Comparison of ENCODE assay signal across 13 cellular contexts in genomic region chr22:45896153-45896951, GRCh38.
DNase-seq lines count a peak whose midpoint lies in the region; ATAC-seq, FAIRE-seq and TF ChIP-seq lines count a peak whose summit lies in the region.
"Had no signal": no experiment of that assay in that cellular context is flagged by ENCODE, and none has a peak within 500 bp of the region (broad histone marks: within the 10 kb centered on the region; RNA-seq: fewer than 3 reads in every experiment).

No MANE protein-coding gene starts in this region.

- peak overlapping the region; percentile 3 for H2AK9ac ChIP-seq in IMR-90 (replicated peaks; ENCODE audit: low read depth, low read length, poor library complexity)

- TF ChIP-seq RAD21 in IMR-90 (IDR thresholded peaks at IDR 0.05; ENCODE audit: low read length), result no peak

- TF ChIP-seq CTCF in IMR-90 (conservative IDR thresholded peaks at IDR 0.05; ENCODE audit: low read depth, low read length) (no peak), body of pancreas (IDR thresholded peaks at IDR 0.05) (no peak), kidney (IDR thresholded peaks at IDR 0.05; ENCODE audit: borderline replicate concordance, extremely low read depth, insufficient read depth) (no peak), thyroid gland (IDR thresholded peaks at IDR 0.05) (no peak)

- POLR2A ChIA-PET in IMR-90 (lab: Charles Lee; ENCODE audit: unreplicated experiment), result no interaction called here

- FAIRE-seq in kidney (lab: Jason Lieb, UNC), result no peak

- dilution Hi-C loops in IMR-90 (cut with HindIII; ENCODE audit: low sequenced_read_pairs, unreplicated experiment), result no loop called here

- no peak overlapping the region; the same call in 1 of the 2 replicates for H3K23ac ChIP-seq in IMR-90 (ENCODE audit: low read depth, low read length)

- H3K36me3 ChIP-seq in IMR-90 (ENCODE audit: control insufficient read depth, insufficient read depth, low read length), result no peaks in the 10 kb centered on the region
- H3K36me3 ChIP-seq in body of pancreas (replicated peaks in 1 of 2; ENCODE audit: insufficient read depth in 1 of 2, low read depth in 2 of 2), result no peaks in the 10 kb centered on the region
- no peaks in the 10 kb centered on the region for H3K36me3 ChIP-seq in kidney (ENCODE audit: control insufficient read depth in 1 of 2, insufficient read depth in 2 of 2, low read length in 2 of 2)
- H3K36me3 ChIP-seq in thyroid gland, result no peaks in the 10 kb centered on the region
- H3K36me3 ChIP-seq: thoracic aorta had no signal

- no peak overlapping the region for H2BK120ac ChIP-seq in IMR-90 (ENCODE audit: low read depth, low read length)

- H3K56ac ChIP-seq in IMR-90 (ENCODE audit: extremely low read depth, insufficient read depth, low read length), result no peak overlapping the region

- H3K79me1 ChIP-seq in IMR-90 (ENCODE audit: low read depth in 1 of 2, low read length in 2 of 2), result no peaks in the 10 kb centered on the region

- H3K27me3 ChIP-seq in IMR-90 (ENCODE audit: control insufficient read depth, insufficient read depth, low read length) (peaks cover 40% of the 10 kb centered on the region), body of pancreas (no peaks in the 10 kb centered on the region), thyroid gland (no peaks in the 10 kb centered on the region)

- H3K4ac ChIP-seq in IMR-90 (ENCODE audit: low read depth, low read length), result no peak overlapping the region

- no peak overlapping the region for H2BK5ac ChIP-seq in IMR-90 (ENCODE audit: low read depth, low read length, poor library complexity, severe bottlenecking)

- H2AK5ac ChIP-seq in IMR-90 (ENCODE audit: low read depth, low read length), result no peak overlapping the region

- no peak overlapping the region for H3K9ac ChIP-seq in IMR-90 (ENCODE audit: low read depth, low read length)
- no peak overlapping the region for H3K9ac ChIP-seq in kidney (ENCODE audit: low read length in 2 of 2)

- H3K4me3 ChIP-seq in IMR-90 (ENCODE audit: insufficient read depth, low read depth, low read length) (no peak overlapping the region), body of pancreas (no peak overlapping the region), kidney (ENCODE audit: low read length in 2 of 2) (no peak overlapping the region), thyroid gland (replicated peaks in 1 of 3) (no peak overlapping the region)
- H3K4me3 ChIP-seq: skin epidermis, thoracic aorta had no signal

- no peaks in the 10 kb centered on the region for H4K20me1 ChIP-seq in IMR-90 (ENCODE audit: insufficient read depth, low read length)

- intact Hi-C loops in IMR-90 (cut with micrococcal nuclease) (no loop called here), body of pancreas (cut with DNase I) (no loop called here), kidney (cut with DNase I) (no loop called here), thyroid gland (cut with DNase I) (no loop called here)

- no peak overlapping the region for H3K4me2 ChIP-seq in IMR-90 (ENCODE audit: low read depth, low read length)

- H3K27ac ChIP-seq in IMR-90 (ENCODE audit: insufficient read depth, low read length) (no peak overlapping the region), body of pancreas (peak overlapping the region in 1 of 4 donors; percentile 34), kidney (ENCODE audit: low read depth in 2 of 2, low read length in 2 of 2) (no peak overlapping the region), thyroid gland (peak overlapping the region in 2 of 3 donors; percentile 16 to 80)
- H3K27ac ChIP-seq: thoracic aorta had no signal

- no peak for ATAC-seq in IMR-90 (ENCODE audit: low read depth)
- peak; percentile 65 for ATAC-seq in body of pancreas
- ATAC-seq in GM19351 (IDR thresholded peaks at IDR 0.05; ENCODE audit: unreplicated experiment), result no peak
- ATAC-seq in GM21423 (IDR thresholded peaks at IDR 0.05; ENCODE audit: unreplicated experiment), result no peak
- ATAC-seq: activated CD8-positive, alpha-beta T cell treated with anti-CD3 and anti-CD28 coated beads for 36 hours had no signal

- H4K8ac ChIP-seq in IMR-90 (ENCODE audit: low read depth in 2 of 2, low read length in 2 of 2), result no peak overlapping the region

- TF ChIP-seq POLR2A in IMR-90 (IDR thresholded peaks at IDR 0.05; ENCODE audit: low read depth, low read length) (no peak), body of pancreas (IDR thresholded peaks at IDR 0.05) (no peak), thyroid gland (IDR thresholded peaks at IDR 0.05) (no peak)

- in situ Hi-C loops in IMR-90 (cut with MboI; ENCODE audit: low sequenced_read_pairs), result no loop called here

- no peak overlapping the region for H4K5ac ChIP-seq in IMR-90 (ENCODE audit: low read depth, low read length)

- no peaks in the 10 kb centered on the region for H3K9me1 ChIP-seq in IMR-90 (ENCODE audit: insufficient read depth, low read length)

- CTCF ChIA-PET in IMR-90 (lab: Yijun Ruan, JAX), result no interaction called here

- H3K14ac ChIP-seq in IMR-90 (replicated peaks; ENCODE audit: low read depth, low read length), result no peak overlapping the region

- H2AFZ ChIP-seq in IMR-90 (replicated peaks; ENCODE audit: low read length, poor library complexity), result no peak overlapping the region

- H3K9me3 ChIP-seq in IMR-90 (ENCODE audit: control insufficient read depth, insufficient read depth, low read length), result no peaks in the 10 kb centered on the region
- H3K9me3 ChIP-seq in body of pancreas, result no peaks in the 10 kb centered on the region
- no peaks in the 10 kb centered on the region for H3K9me3 ChIP-seq in kidney (ENCODE audit: control insufficient read depth in 1 of 2, low read length in 2 of 2)
- H3K9me3 ChIP-seq in thyroid gland, result no peaks in the 10 kb centered on the region
- H3K9me3 ChIP-seq: thoracic aorta had no signal

- H4K91ac ChIP-seq in IMR-90 (ENCODE audit: insufficient read depth, low read depth, low read length), result no peak overlapping the region

- H2BK15ac ChIP-seq in IMR-90 (ENCODE audit: low read depth, low read length), result no peak overlapping the region

- 57% methylated on average over 13 of the region's 20 CpGs; no CpG with 5 or more reads in 1 of the 2 experiments for WGBS in IMR-90 (ENCODE audit: extremely low coverage in 2 of 2, insufficient read length in 1 of 2), 2 experiments
- WGBS in body of pancreas, 2 donors, result 63 to 66% methylated on average over 15 to 20 of the region's 20 CpGs
- 38 to 49% methylated on average over 8 of the region's 20 CpGs for WGBS in thyroid gland, 2 donors

- H2BK20ac ChIP-seq in IMR-90 (ENCODE audit: low read depth, low read length), result no peak overlapping the region

- DNase-seq in IMR-90, result no peak
- peak in 3 of 4 donors; percentile 34 to 59 (median 46) for DNase-seq in body of pancreas
- DNase-seq in kidney, result peak; percentile 84
- DNase-seq in thyroid gland, result peak; percentile 92 to 96
- no peak for DNase-seq in NCI-H2227 treated with DMSO at 0.1 percent for 48 hours (lab: John Stamatoyannopoulos, UW)
- DNase-seq: activated CD8-positive, alpha-beta T cell treated with anti-CD3 and anti-CD28 coated beads for 36 hours; central memory CD4-positive, alpha-beta T cell; erythroblast; NCI-H524 treated with DMSO at 0.1 percent for 48 hours had no signal

- peaks cover 6% of the 10 kb centered on the region for H3K4me1 ChIP-seq in IMR-90 (ENCODE audit: control insufficient read depth, insufficient read depth, low read length)
- peaks cover 9% of the 10 kb centered on the region for H3K4me1 ChIP-seq in body of pancreas
- H3K4me1 ChIP-seq in kidney (ENCODE audit: control insufficient read depth in 1 of 2, insufficient read depth in 1 of 2, low read depth in 1 of 2, low read length in 2 of 2), result no peaks in the 10 kb centered on the region
- peaks cover 10 to 19% of the 10 kb centered on the region in 2 donors for H3K4me1 ChIP-seq in thyroid gland

- H3K18ac ChIP-seq in IMR-90 (ENCODE audit: low read depth, low read length), result no peak overlapping the region

- no TSS peak for BruUV-seq in IMR-90 (replicated peaks; lab: Mats Ljungman, UMichigan)

TF ChIP-seq in IMR-90, 13 proteins besides CTCF, POLR2A, EP300 and RAD21:
- TF ChIP-seq CHD1 (IDR thresholded peaks at IDR 0.05; ENCODE audit: low read depth, low read length) (no peak), FOS (IDR thresholded peaks at IDR 0.05; ENCODE audit: low read depth, low read length) (no peak), CEBPB (IDR thresholded peaks at IDR 0.05; ENCODE audit: low read depth, low read length) (no peak), MAFK (IDR thresholded peaks at IDR 0.05; ENCODE audit: low read depth, low read length) (no peak), BHLHE40 (IDR thresholded peaks at IDR 0.05; ENCODE audit: low read depth, low read length) (no peak), NFE2L2 (IDR thresholded peaks at IDR 0.05; ENCODE audit: low read depth, low read length) (no peak), SMC3 (IDR thresholded peaks at IDR 0.05; ENCODE audit: low read depth, low read length) (no peak), RCOR1 (IDR thresholded peaks at IDR 0.05; ENCODE audit: insufficient replicate concordance, low read length) (no peak), RFX5 (IDR thresholded peaks at IDR 0.05; ENCODE audit: low read depth, low read length) (no peak), MXI1 (IDR thresholded peaks at IDR 0.05; ENCODE audit: borderline replicate concordance, low read depth, low read length) (no peak), MAZ (IDR thresholded peaks at IDR 0.05; ENCODE audit: borderline replicate concordance, low read depth, low read length) (no peak)
- TF ChIP-seq, protein P1, sequence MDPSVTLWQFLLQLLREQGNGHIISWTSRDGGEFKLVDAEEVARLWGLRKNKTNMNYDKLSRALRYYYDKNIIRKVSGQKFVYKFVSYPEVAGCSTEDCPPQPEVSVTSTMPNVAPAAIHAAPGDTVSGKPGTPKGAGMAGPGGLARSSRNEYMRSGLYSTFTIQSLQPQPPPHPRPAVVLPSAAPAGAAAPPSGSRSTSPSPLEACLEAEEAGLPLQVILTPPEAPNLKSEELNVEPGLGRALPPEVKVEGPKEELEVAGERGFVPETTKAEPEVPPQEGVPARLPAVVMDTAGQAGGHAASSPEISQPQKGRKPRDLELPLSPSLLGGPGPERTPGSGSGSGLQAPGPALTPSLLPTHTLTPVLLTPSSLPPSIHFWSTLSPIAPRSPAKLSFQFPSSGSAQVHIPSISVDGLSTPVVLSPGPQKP (IDR thresholded peaks at IDR 0.05; ENCODE audit: borderline replicate concordance, low read depth, low read length), result no peak
- TF ChIP-seq, protein P2, sequence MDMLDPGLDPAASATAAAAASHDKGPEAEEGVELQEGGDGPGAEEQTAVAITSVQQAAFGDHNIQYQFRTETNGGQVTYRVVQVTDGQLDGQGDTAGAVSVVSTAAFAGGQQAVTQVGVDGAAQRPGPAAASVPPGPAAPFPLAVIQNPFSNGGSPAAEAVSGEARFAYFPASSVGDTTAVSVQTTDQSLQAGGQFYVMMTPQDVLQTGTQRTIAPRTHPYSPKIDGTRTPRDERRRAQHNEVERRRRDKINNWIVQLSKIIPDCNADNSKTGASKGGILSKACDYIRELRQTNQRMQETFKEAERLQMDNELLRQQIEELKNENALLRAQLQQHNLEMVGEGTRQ (IDR thresholded peaks at IDR 0.05; ENCODE audit: low read depth, low read length), result no peak

Comparison
In these comparisons a context has a peak if more than half of its experiments do, and no peak if none do; other contexts are left out.
1. DNase-seq: peak in body of pancreas (3 of 4), kidney (single experiment) and thyroid gland (2 of 2); none in IMR-90 (single experiment) and NCI-H2227 treated with DMSO at 0.1 percent for 48 hours (single experiment).
2. H3K27ac ChIP-seq: peak in thyroid gland (2 of 3); none in IMR-90 (single experiment) and kidney (0 of 2).